In genomic region chr11:1889527-1889930, GRCh38 we compare ENCODE assay signal across 16 cellular contexts. TPM values are rescaled to one million over a fixed set of nuclear protein-coding genes. Genes with fewer than 3 reads are reported as not detected.
DNase-seq lines count a peak whose midpoint lies in the region; ATAC-seq and TF ChIP-seq lines count a peak whose summit lies in the region.
"Had no signal": no experiment of that assay in that cellular context is flagged by ENCODE, and none has a peak within 500 bp of the region (broad histone marks: within the 10 kb centered on the region; RNA-seq: fewer than 3 reads in every experiment).

No MANE protein-coding gene starts in this region.

- H3K4me1 ChIP-seq in CD4-positive, alpha-beta memory T cell (ENCODE audit: insufficient read depth, low read length), result peaks cover 47% of the 10 kb centered on the region
- H3K4me1 ChIP-seq in tibial nerve, result peaks cover 0 to 10% (median 0%) of the 10 kb centered on the region in 4 donors
- H3K4me1 ChIP-seq: pancreas had no signal

- DNase-seq in AG20443 (ENCODE audit: low spot score) (peak; percentile 10), SKM-1 treated with dmso at 0.1 percent for 144 hours (lab: John Stamatoyannopoulos, UW; ENCODE audit: unreplicated experiment) (no peak), tibial nerve (ENCODE audit: low spot score in 2 of 2) (no peak)
- peak in 1 of 5 donors; percentile 44 for DNase-seq in CD4-positive, alpha-beta memory T cell
- no peak for DNase-seq in natural killer cell treated with Interleukin-12 subunit alpha and Interleukin-12 subunit beta and Interleukin-15 and Interleukin-18, amount 100 ng/mL, for 72 hours (ENCODE audit: low spot score)
- DNase-seq: EL, foreskin melanocyte, NCI-H1694, NCI-H510A had no signal

- no peaks in the 10 kb centered on the region for H3K9me3 ChIP-seq in CD4-positive, alpha-beta memory T cell (ENCODE audit: control insufficient read depth in 1 of 2, low read length in 2 of 2)
- no peaks in the 10 kb centered on the region for H3K9me3 ChIP-seq in tibial nerve
- H3K9me3 ChIP-seq: pancreas had no signal

- peaks cover 0 to 3% (median 0%) of the 10 kb centered on the region in 8 donors for H3K9me3 Mint-ChIP-seq in CD4-positive, alpha-beta memory T cell
- H3K9me3 Mint-ChIP-seq in activated T-helper 17 cell treated with anti-CD3 and anti-CD28 coated beads, Interleukin-2, amount 50 U/mL, for 72 hours, result no peaks in the 10 kb centered on the region
- peaks cover 3% of the 10 kb centered on the region for H3K9me3 Mint-ChIP-seq in natural killer cell treated with Interleukin-12 subunit alpha and Interleukin-12 subunit beta and Interleukin-15 and Interleukin-18, amount 100 ng/mL, for 72 hours
- H3K9me3 Mint-ChIP-seq: T-helper 1 cell treated with Interleukin-12 subunit alpha and Interleukin-12 subunit beta and Interleukin-4 antibody, amounts not matched to agents 30 μg/mL and 1 μg/mL, for 36 hours had no signal

- H3K36me3 Mint-ChIP-seq in CD4-positive, alpha-beta memory T cell, result peaks cover 4 to 13% of the 10 kb centered on the region in 2 donors
- peaks cover 22% of the 10 kb centered on the region for H3K36me3 Mint-ChIP-seq in activated T-helper 17 cell treated with anti-CD3 and anti-CD28 coated beads, Interleukin-2, amount 50 U/mL, for 72 hours (ENCODE audit: low read depth)
- H3K36me3 Mint-ChIP-seq in natural killer cell treated with Interleukin-12 subunit alpha and Interleukin-12 subunit beta and Interleukin-15 and Interleukin-18, amount 100 ng/mL, for 72 hours, result no peaks in the 10 kb centered on the region

- CTCF ChIA-PET in CD4-positive, alpha-beta memory T cell (lab: Charles Lee; ENCODE audit: partially characterized antibody), result interaction anchor here (1.7 kb wide), 1 partner anchor 33 kb away, joined by 4 read pairs; no protein-coding TSS in a partner anchor

- H3K27me3 Mint-ChIP-seq in CD4-positive, alpha-beta memory T cell, result no peaks in the 10 kb centered on the region
- H3K27me3 Mint-ChIP-seq in activated T-helper 17 cell treated with anti-CD3 and anti-CD28 coated beads, Interleukin-2, amount 50 U/mL, for 72 hours, result no peaks in the 10 kb centered on the region
- H3K27me3 Mint-ChIP-seq in natural killer cell treated with Interleukin-12 subunit alpha and Interleukin-12 subunit beta and Interleukin-15 and Interleukin-18, amount 100 ng/mL, for 72 hours, result no peaks in the 10 kb centered on the region
- H3K27me3 Mint-ChIP-seq: memory B cell had no signal

- H3K36me3 ChIP-seq in CD4-positive, alpha-beta memory T cell (ENCODE audit: insufficient read depth, low read length), result peaks cover 28% of the 10 kb centered on the region
- H3K36me3 ChIP-seq in tibial nerve, result peaks cover 0 to 26% (median 0%) of the 10 kb centered on the region in 3 donors
- H3K36me3 ChIP-seq: pancreas had no signal

- POLR2A ChIA-PET in CD4-positive, alpha-beta memory T cell (lab: Charles Lee; ENCODE audit: partially characterized antibody), result interaction anchor here (1.0 to 5.7 kb wide), 11 partner anchors 9 to 262 kb away, joined by 3 to 116 read pairs (median 8); partner anchors contain the start of genes LSP1, TNNI2 and TNNT3

- H3K27ac ChIP-seq in CD4-positive, alpha-beta memory T cell (ENCODE audit: low read depth, low read length), result peak overlapping the region; percentile 53
- H3K27ac ChIP-seq in tibial nerve, result no peak overlapping the region
- H3K27ac ChIP-seq: pancreas had no signal

- no peaks in the 10 kb centered on the region for H3K27me3 ChIP-seq in CD4-positive, alpha-beta memory T cell (ENCODE audit: insufficient read depth, low read length)
- H3K27me3 ChIP-seq in tibial nerve, result no peaks in the 10 kb centered on the region
- H3K27me3 ChIP-seq: pancreas had no signal

- H3K4me1 Mint-ChIP-seq in CD4-positive, alpha-beta memory T cell, result peaks cover 23 to 44% (median 32%) of the 10 kb centered on the region in 4 donors
- peaks cover 21% of the 10 kb centered on the region for H3K4me1 Mint-ChIP-seq in activated T-helper 17 cell treated with anti-CD3 and anti-CD28 coated beads, Interleukin-2, amount 50 U/mL, for 72 hours
- peaks cover 26 to 30% of the 10 kb centered on the region in 2 donors for H3K4me1 Mint-ChIP-seq in natural killer cell treated with Interleukin-12 subunit alpha and Interleukin-12 subunit beta and Interleukin-15 and Interleukin-18, amount 100 ng/mL, for 72 hours (ENCODE audit: low read depth in 2 of 2)

- H3K4me3 Mint-ChIP-seq in CD4-positive, alpha-beta memory T cell, result peak overlapping the region in 7 of 8 donors; percentile 38 to 74 (median 65)
- peak overlapping the region; percentile 74 for H3K4me3 Mint-ChIP-seq in activated T-helper 17 cell treated with anti-CD3 and anti-CD28 coated beads, Interleukin-2, amount 50 U/mL, for 72 hours
- H3K4me3 Mint-ChIP-seq in natural killer cell treated with Interleukin-12 subunit alpha and Interleukin-12 subunit beta and Interleukin-15 and Interleukin-18, amount 100 ng/mL, for 72 hours, result peak overlapping the region; percentile 40
- H3K4me3 Mint-ChIP-seq: memory B cell had no signal

- 85 to 88% methylated on average over 1 to 10 of the region's 15 CpGs for WGBS in tibial nerve, 2 donors

- peak overlapping the region in 4 of 7 donors; percentile 15 to 88 (median 68) for H3K27ac Mint-ChIP-seq in CD4-positive, alpha-beta memory T cell
- peak overlapping the region; percentile 83 for H3K27ac Mint-ChIP-seq in activated T-helper 17 cell treated with anti-CD3 and anti-CD28 coated beads, Interleukin-2, amount 50 U/mL, for 72 hours
- H3K27ac Mint-ChIP-seq in natural killer cell treated with Interleukin-12 subunit alpha and Interleukin-12 subunit beta and Interleukin-15 and Interleukin-18, amount 100 ng/mL, for 72 hours, result peak overlapping the region in 1 of 2 donors; percentile 82

- intact Hi-C loops in CD4-positive, alpha-beta memory T cell (cut with micrococcal nuclease), result loop anchor here (1.0 to 10.0 kb wide), 2 partner anchors 38 to 195 kb away; partner anchors contain the start of gene KRTAP5-6

- H3K4me3 ChIP-seq in CD4-positive, alpha-beta memory T cell (ENCODE audit: low read length in 2 of 2), result peak overlapping the region in 1 of 2 donors; percentile 39
- H3K4me3 ChIP-seq in tibial nerve, result no peak overlapping the region
- H3K4me3 ChIP-seq: pancreas had no signal

- no peak for TF ChIP-seq POLR2A in tibial nerve (IDR thresholded peaks at IDR 0.05)

- ATAC-seq in activated T-helper 17 cell treated with anti-CD3 and anti-CD28 coated beads, Interleukin-2, amount 50 U/mL, for 72 hours (replicated peaks), result peak; percentile 13
- ATAC-seq in natural killer cell treated with Interleukin-12 subunit alpha and Interleukin-12 subunit beta and Interleukin-15 and Interleukin-18, amount 100 ng/mL, for 72 hours, result peak in 1 of 2 donors; percentile 15
- no peak for ATAC-seq in GM18907 (IDR thresholded peaks at IDR 0.05; ENCODE audit: unreplicated experiment)
- ATAC-seq in GM18519 (IDR thresholded peaks at IDR 0.05; ENCODE audit: low FRiP score, unreplicated experiment), result no peak
- ATAC-seq: Panc1 had no signal

- no peak for TF ChIP-seq EP300 in tibial nerve (IDR thresholded peaks at IDR 0.05)

- no peak for TF ChIP-seq CTCF in tibial nerve (IDR thresholded peaks at IDR 0.05)

RNA-seq across cellular contexts. Expression of gene PRR33, which starts 2.2 kb away (rescaled TPM):
- not detected for total RNA-seq in CD4-positive, alpha-beta memory T cell
- polyA plus RNA-seq in CD4-positive, alpha-beta memory T cell, result under 1 TPM in 1 of 2 donors, not detected in 1; 0.18 TPM
- under 1 TPM in 1 of 2 donors, not detected in 1; 0.11 TPM for total RNA-seq in activated T-helper 17 cell treated with anti-CD3 and anti-CD28 coated beads, Interleukin-2, amount 50 U/mL, for 72 hours
- not detected for total RNA-seq in natural killer cell treated with Interleukin-12 subunit alpha and Interleukin-12 subunit beta and Interleukin-15 and Interleukin-18, amount 100 ng/mL, for 72 hours
- total RNA-seq in tibial nerve, result not detected
- total RNA-seq: pancreas had no signal
- polyA plus RNA-seq: pancreas had no signal

RNA-seq across cellular contexts. Expression of gene TNNT3, which starts 30.0 kb away (rescaled TPM):
- 10 to 100 TPM in 1 of 2 experiments, 1 to 10 TPM in 1; 9.3 to 10.5 TPM for total RNA-seq in CD4-positive, alpha-beta memory T cell
- polyA plus RNA-seq in CD4-positive, alpha-beta memory T cell, result not detected
- total RNA-seq in activated T-helper 17 cell treated with anti-CD3 and anti-CD28 coated beads, Interleukin-2, amount 50 U/mL, for 72 hours, result 10 to 100 TPM in 1 of 2 donors, 1 to 10 TPM in 1; 2.1 to 26.2 TPM
- under 1 TPM in 1 of 2 donors, not detected in 1; 0.33 TPM for total RNA-seq in natural killer cell treated with Interleukin-12 subunit alpha and Interleukin-12 subunit beta and Interleukin-15 and Interleukin-18, amount 100 ng/mL, for 72 hours
- 1 to 10 TPM; 4.4 to 8.6 (median 6.1) TPM for total RNA-seq in tibial nerve

RNA-seq across cellular contexts. Expression of gene LSP1, which starts 36.6 kb away (rescaled TPM):
- 100 to 1,000 TPM; 324 to 327 TPM for total RNA-seq in CD4-positive, alpha-beta memory T cell
- polyA plus RNA-seq in CD4-positive, alpha-beta memory T cell, result 100 to 1,000 TPM; 253 to 435 TPM
- 100 to 1,000 TPM; 328 to 423 TPM for total RNA-seq in activated T-helper 17 cell treated with anti-CD3 and anti-CD28 coated beads, Interleukin-2, amount 50 U/mL, for 72 hours
- 100 to 1,000 TPM; 240 to 358 TPM for total RNA-seq in natural killer cell treated with Interleukin-12 subunit alpha and Interleukin-12 subunit beta and Interleukin-15 and Interleukin-18, amount 100 ng/mL, for 72 hours
- total RNA-seq in tibial nerve, result 10 to 100 TPM; 36.9 to 69.0 (median 50.2) TPM

RNA-seq across cellular contexts. Expression of gene TNNI2, which starts 50.7 kb away (rescaled TPM):
- total RNA-seq in CD4-positive, alpha-beta memory T cell, result not detected
- polyA plus RNA-seq in CD4-positive, alpha-beta memory T cell, result not detected
- not detected for total RNA-seq in activated T-helper 17 cell treated with anti-CD3 and anti-CD28 coated beads, Interleukin-2, amount 50 U/mL, for 72 hours
- 1 to 10 TPM in 1 of 2 donors, not detected in 1; 1.4 TPM for total RNA-seq in natural killer cell treated with Interleukin-12 subunit alpha and Interleukin-12 subunit beta and Interleukin-15 and Interleukin-18, amount 100 ng/mL, for 72 hours
- total RNA-seq in tibial nerve, result not detected

RNA-seq across cellular contexts. Expression of gene SYT8, which starts 54.7 kb away (rescaled TPM):
- total RNA-seq in CD4-positive, alpha-beta memory T cell, result not detected
- polyA plus RNA-seq in CD4-positive, alpha-beta memory T cell, result not detected
- total RNA-seq in activated T-helper 17 cell treated with anti-CD3 and anti-CD28 coated beads, Interleukin-2, amount 50 U/mL, for 72 hours, result not detected
- total RNA-seq in natural killer cell treated with Interleukin-12 subunit alpha and Interleukin-12 subunit beta and Interleukin-15 and Interleukin-18, amount 100 ng/mL, for 72 hours, result not detected
- total RNA-seq in tibial nerve, result 1 to 10 TPM in 2 of 4 donors, under 1 TPM in 1, not detected in 1; 0.39 to 4.2 (median 1.0) TPM
